Comparison of ENCODE assay signal across 23 cellular contexts in the genomic region with DNA sequence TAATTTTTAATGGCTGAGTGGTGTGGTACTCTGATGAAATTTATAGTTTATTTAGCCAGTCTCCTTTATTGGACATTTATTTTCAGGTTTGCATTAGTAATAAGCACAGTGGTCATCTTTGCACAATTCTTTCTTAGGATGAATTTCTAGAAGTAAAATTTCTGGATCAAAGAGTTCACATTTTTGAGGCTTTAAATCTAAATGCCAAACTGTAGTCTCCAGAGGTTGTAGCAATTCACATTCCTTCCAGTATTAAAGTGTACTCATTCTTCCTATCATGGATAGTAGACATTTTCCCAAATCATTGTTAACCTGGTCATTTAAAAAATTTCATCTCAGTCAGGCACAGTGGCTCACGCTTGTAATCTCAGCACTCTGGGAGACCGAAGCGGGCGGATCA.
"Had no signal": no experiment of that assay in that cellular context is flagged by ENCODE, and none has a peak within 500 bp of the region (broad histone marks: within the 10 kb centered on the region; RNA-seq: fewer than 3 reads in every experiment).

No MANE protein-coding gene starts in this region.

- DNase-seq: activated CD4-positive, alpha-beta T cell treated with anti-CD3 and anti-CD28 coated beads for 1 hour; activated CD4-positive, alpha-beta T cell treated with anti-CD3 and anti-CD28 coated beads, Interleukin-2, amount 50 U/mL, for 48 hours; activated CD8-positive, alpha-beta memory T cell treated with anti-CD3 and anti-CD28 coated beads, Interleukin-2, amount 10 ng/mL, durations not matched to agents 7 days and 5 days; activated naive CD4-positive, alpha-beta T cell treated with anti-CD3 and anti-CD28 coated beads, Interleukin-2, amount 10 ng/mL, durations not matched to agents 7 days and 5 days; activated T-cell treated with anti-CD3 and anti-CD28 coated beads, Interleukin-2, amount 50 U/mL, for 1 hour; body of pancreas; central memory CD4-positive, alpha-beta T cell; cortex of kidney; effector CD4-positive, alpha-beta T cell; esophagus squamous epithelium; kidney; left lung; mammary epithelial cell; ovary; stimulated activated CD4-positive, alpha-beta T cell treated with anti-CD3 and anti-CD28 coated beads, Interleukin-12 subunit alpha, Interleukin-12 subunit beta, amount 100 ng/mL, for 4 hours; stimulated activated CD4-positive, alpha-beta T cell treated with anti-CD3 and anti-CD28 coated beads, Interleukin-2, amount 100 ng/mL, for 24 hours; T-cell; T-helper 9 cell; thyroid gland; uterus had no signal

- H3K36me3 ChIP-seq: ovary, uterus had no signal

- H3K27me3 ChIP-seq: body of pancreas, esophagus squamous epithelium, hepatocyte, left lung, ovary, thyroid gland, uterus had no signal

- H3K4me3 Mint-ChIP-seq: activated CD8-positive, alpha-beta memory T cell treated with anti-CD3 and anti-CD28 coated beads, Interleukin-2, amount 10 ng/mL, durations not matched to agents 7 days and 5 days; activated naive CD4-positive, alpha-beta T cell treated with anti-CD3 and anti-CD28 coated beads, Interleukin-2, amount 10 ng/mL, durations not matched to agents 7 days and 5 days; neural crest cell; T-cell had no signal

- H3K9me3 Mint-ChIP-seq: activated naive CD4-positive, alpha-beta T cell treated with anti-CD3 and anti-CD28 coated beads, Interleukin-2, amount 10 ng/mL, durations not matched to agents 7 days and 5 days; activated T-helper 2 cell treated with anti-CD3 and anti-CD28 coated beads, Interferon-gamma antibody, Interleukin-2, Interleukin-4, amounts not matched to agents 10 μg/mL and 5 μg/mL and 100 μg/mL, durations not matched to agents 14 hours and 24 hours and 36 hours; T-cell had no signal

- ATAC-seq: activated CD8-positive, alpha-beta memory T cell treated with anti-CD3 and anti-CD28 coated beads, Interleukin-2, amount 10 ng/mL, durations not matched to agents 7 days and 5 days; body of pancreas; left lung; T-cell had no signal

- H3K4me3 ChIP-seq: body of pancreas, esophagus squamous epithelium, hepatocyte, left lung, ovary, thyroid gland, uterus had no signal

- H3K4me1 ChIP-seq: body of pancreas, esophagus squamous epithelium, thyroid gland, uterus had no signal

- H3K4me2 ChIP-seq: hepatocyte had no signal

- H3K9me3 ChIP-seq: body of pancreas, esophagus squamous epithelium, left lung, ovary, thyroid gland, uterus had no signal

- H3K27ac Mint-ChIP-seq: activated CD8-positive, alpha-beta memory T cell treated with anti-CD3 and anti-CD28 coated beads, Interleukin-2, amount 10 ng/mL, durations not matched to agents 7 days and 5 days; activated naive CD4-positive, alpha-beta T cell treated with anti-CD3 and anti-CD28 coated beads, Interleukin-2, amount 10 ng/mL, durations not matched to agents 7 days and 5 days; activated T-helper 2 cell treated with anti-CD3 and anti-CD28 coated beads, Interferon-gamma antibody, Interleukin-2, Interleukin-4, amounts not matched to agents 10 μg/mL and 5 μg/mL and 100 μg/mL, durations not matched to agents 14 hours and 24 hours and 36 hours; T-cell had no signal

- H2AFZ ChIP-seq: hepatocyte had no signal

- H3K27me3 Mint-ChIP-seq: activated CD8-positive, alpha-beta memory T cell treated with anti-CD3 and anti-CD28 coated beads, Interleukin-2, amount 10 ng/mL, durations not matched to agents 7 days and 5 days; activated naive CD4-positive, alpha-beta T cell treated with anti-CD3 and anti-CD28 coated beads, Interleukin-2, amount 10 ng/mL, durations not matched to agents 7 days and 5 days; T-cell had no signal

- H3K27ac ChIP-seq: body of pancreas, esophagus squamous epithelium, hepatocyte, left lung, ovary, thyroid gland, uterus had no signal
